Comparison of ENCODE assay signal across 13 cellular contexts in genomic region chr1:204991342-204991844, GRCh38. TPM values are rescaled to one million over a fixed set of nuclear protein-coding genes. Genes with fewer than 3 reads are reported as not detected.
DNase-seq lines count a peak whose midpoint lies in the region; ATAC-seq and TF ChIP-seq lines count a peak whose summit lies in the region.
"Had no signal": no experiment of that assay in that cellular context is flagged by ENCODE, and none has a peak within 500 bp of the region (broad histone marks: within the 10 kb centered on the region; RNA-seq: fewer than 3 reads in every experiment).

No MANE protein-coding gene starts in this region.

- no peak overlapping the region for H2BK12ac ChIP-seq in neuronal stem cell (ENCODE audit: low read length)

- H3K4me3 Mint-ChIP-seq in brain: peak overlapping the region in 1 of 5 experiments; percentile 25
- H3K4me3 Mint-ChIP-seq: CD4-positive, CD25-positive, alpha-beta regulatory T cell had no signal

- H2AK5ac ChIP-seq in neuronal stem cell (ENCODE audit: low read depth, low read length): no peak overlapping the region

- no peak overlapping the region for H3K27ac ChIP-seq in neuronal stem cell (replicated peaks; ENCODE audit: low read length)

- peak overlapping the region in 4 of 5 experiments; percentile 9 to 92 (median 83) for H3K27ac Mint-ChIP-seq in brain
- H3K27ac Mint-ChIP-seq: T-cell had no signal

- H3K79me1 ChIP-seq in neuronal stem cell (ENCODE audit: low read depth, low read length): no peaks in the 10 kb centered on the region

- H3K23ac ChIP-seq in neuronal stem cell (ENCODE audit: low read depth, low read length, poor library complexity): peak overlapping the region; percentile 48

- POLR2A ChIA-PET in GM10248 (lab: Yijun Ruan, JAX): no interaction called here

- no peak overlapping the region for H3K4ac ChIP-seq in neuronal stem cell (ENCODE audit: low read length)

- H3K36me3 Mint-ChIP-seq in brain: peaks cover 10% of the 10 kb centered on the region
- H3K36me3 Mint-ChIP-seq: CD4-positive, CD25-positive, alpha-beta regulatory T cell; naive thymus-derived CD4-positive, alpha-beta T cell; T-cell had no signal

- H3K14ac ChIP-seq in neuronal stem cell (ENCODE audit: low read length): no peak overlapping the region

- peaks cover 0 to 4% (median 0%) of the 10 kb centered on the region in 5 experiments for H3K9me3 Mint-ChIP-seq in brain
- H3K9me3 Mint-ChIP-seq: naive thymus-derived CD4-positive, alpha-beta T cell; T-cell had no signal

- peak overlapping the region; percentile 19 for H2BK5ac ChIP-seq in neuronal stem cell (ENCODE audit: low read length)

- no peaks in the 10 kb centered on the region for H3K36me3 ChIP-seq in neuronal stem cell (replicated peaks in 1 of 2; ENCODE audit: control insufficient read depth in 2 of 2, insufficient read depth in 2 of 2, low read length in 2 of 2)

- CTCF ChIA-PET in GM10248 (lab: Yijun Ruan, JAX): interaction anchor here (0.8 to 10.7 kb wide), 7 partner anchors 11 to 264 kb away, joined by 3 to 150 read pairs (median 23); no protein-coding TSS in a partner anchor

- no peak overlapping the region for H4K8ac ChIP-seq in neuronal stem cell (ENCODE audit: low read depth, low read length)

- TF ChIP-seq CTCF in GM10248 (IDR thresholded peaks at IDR 0.05; ENCODE audit: control extremely low read depth, extremely low read depth, low read depth, missing control alignments) (no peak), brain (conservative IDR thresholded peaks at IDR 0.05) (no peak), GM13977 (IDR thresholded peaks at IDR 0.05; ENCODE audit: extremely low read depth, insufficient read depth, missing control alignments) (no peak)

- peaks cover 0 to 23% (median 0%) of the 10 kb centered on the region in 3 experiments for H3K27me3 ChIP-seq in neuronal stem cell (ENCODE audit: control insufficient read depth in 3 of 3, insufficient read depth in 3 of 3, low read depth in 1 of 3, low read length in 3 of 3)

- H3K4me1 ChIP-seq in neuronal stem cell (ENCODE audit: control insufficient read depth in 2 of 2, insufficient read depth in 1 of 2, low read depth in 1 of 2, low read length in 2 of 2): peaks cover 6 to 45% of the 10 kb centered on the region in 2 donors

- no peak overlapping the region for H2BK120ac ChIP-seq in neuronal stem cell (ENCODE audit: low read depth, low read length)

- no peak for ATAC-seq in HG02870 (IDR thresholded peaks at IDR 0.05; ENCODE audit: unreplicated experiment)
- ATAC-seq: naive thymus-derived CD4-positive, alpha-beta T cell had no signal

- WGBS in neuronal stem cell (ENCODE audit: extremely low coverage in 2 of 2, insufficient read length in 2 of 2, insufficient replicate concordance in 1 of 2), 2 donors: no CpG with 5 or more reads among the region's 11 CpGs

- no peak overlapping the region for H3K4me2 ChIP-seq in neuronal stem cell (ENCODE audit: insufficient read depth, low read length, poor library complexity, severe bottlenecking)

- DNase-seq in GM10248 (ENCODE audit: extremely low spot score) (peak; percentile 56), NCI-H1417 (lab: John Stamatoyannopoulos, UW) (peak; percentile 51 to 93 (median 82)), neuronal stem cell (ENCODE audit: low spot score) (peak; percentile 50), GM13977 (ENCODE audit: low spot score) (no peak), dedifferentiated amniotic fluid mesenchymal stem cell (ENCODE audit: extremely low spot score) (no peak), NCI-H1436 treated with DMSO at 0.1 percent for 48 hours (lab: John Stamatoyannopoulos, UW) (no peak)
- DNase-seq: activated effector memory CD4-positive, alpha-beta T cell treated with Interleukin-2 at 50 U/mL for 16 hours; CD4-positive, CD25-positive, alpha-beta regulatory T cell; Karpas-422; naive thymus-derived CD4-positive, alpha-beta T cell had no signal

- no peak overlapping the region for H4K91ac ChIP-seq in neuronal stem cell (ENCODE audit: low read depth, low read length, poor library complexity)

- no peak overlapping the region for H3K9ac ChIP-seq in neuronal stem cell (ENCODE audit: low read depth, low read length, poor library complexity)

- H3K4me3 ChIP-seq in neuronal stem cell (ENCODE audit: low read length in 2 of 2): no peak overlapping the region

- in situ Hi-C loops in GM13977 (cut with MboI; ENCODE audit: low pct_unique_long_range_greater_than_20kb, low sequenced_read_pairs, unreplicated experiment): loop anchor here (10.0 to 25.0 kb wide), 3 partner anchors 73 to 271 kb away; no protein-coding TSS in a partner anchor

- H3K18ac ChIP-seq in neuronal stem cell (ENCODE audit: low read length): no peak overlapping the region

- H2AFZ ChIP-seq in neuronal stem cell (ENCODE audit: low read length): no peak overlapping the region

- H3K4me1 Mint-ChIP-seq in brain: peaks cover 62% of the 10 kb centered on the region

- H3K9me3 ChIP-seq in neuronal stem cell (replicated peaks in 1 of 2; ENCODE audit: control insufficient read depth in 2 of 2, insufficient read depth in 1 of 2, low read depth in 1 of 2, low read length in 2 of 2): no peaks in the 10 kb centered on the region

- peaks cover 10% of the 10 kb centered on the region for H3K27me3 Mint-ChIP-seq in brain
- H3K27me3 Mint-ChIP-seq: CD4-positive, CD25-positive, alpha-beta regulatory T cell had no signal

- H2BK15ac ChIP-seq in neuronal stem cell (ENCODE audit: low read length): no peak overlapping the region

RNA-seq across cellular contexts. Expression of gene CNTN2, which starts 51.6 kb away (rescaled TPM):
- 114 TPM for polyA plus RNA-seq in brain (ENCODE audit: insufficient read depth, low read depth, low replicate concordance)
- polyA plus RNA-seq in neuronal stem cell (2013, experiment 1 of 2): 0.66 TPM
- 0.66 TPM for polyA plus RNA-seq in neuronal stem cell (2013, experiment 2 of 2)
- polyA plus RNA-seq: CD4-positive, CD25-positive, alpha-beta regulatory T cell; naive thymus-derived CD4-positive, alpha-beta T cell had no signal

Comparison
In these comparisons a context has a peak if more than half of its experiments do, and no peak if none do; other contexts are left out.
1. DNase-seq: peak in GM10248 (single experiment), NCI-H1417 (3 of 3) and neuronal stem cell (single experiment); none in GM13977 (single experiment), dedifferentiated amniotic fluid mesenchymal stem cell (single experiment) and NCI-H1436 treated with DMSO at 0.1 percent for 48 hours (single experiment).